Comparison of ENCODE assay signal across 21 cellular contexts in the genomic region with DNA sequence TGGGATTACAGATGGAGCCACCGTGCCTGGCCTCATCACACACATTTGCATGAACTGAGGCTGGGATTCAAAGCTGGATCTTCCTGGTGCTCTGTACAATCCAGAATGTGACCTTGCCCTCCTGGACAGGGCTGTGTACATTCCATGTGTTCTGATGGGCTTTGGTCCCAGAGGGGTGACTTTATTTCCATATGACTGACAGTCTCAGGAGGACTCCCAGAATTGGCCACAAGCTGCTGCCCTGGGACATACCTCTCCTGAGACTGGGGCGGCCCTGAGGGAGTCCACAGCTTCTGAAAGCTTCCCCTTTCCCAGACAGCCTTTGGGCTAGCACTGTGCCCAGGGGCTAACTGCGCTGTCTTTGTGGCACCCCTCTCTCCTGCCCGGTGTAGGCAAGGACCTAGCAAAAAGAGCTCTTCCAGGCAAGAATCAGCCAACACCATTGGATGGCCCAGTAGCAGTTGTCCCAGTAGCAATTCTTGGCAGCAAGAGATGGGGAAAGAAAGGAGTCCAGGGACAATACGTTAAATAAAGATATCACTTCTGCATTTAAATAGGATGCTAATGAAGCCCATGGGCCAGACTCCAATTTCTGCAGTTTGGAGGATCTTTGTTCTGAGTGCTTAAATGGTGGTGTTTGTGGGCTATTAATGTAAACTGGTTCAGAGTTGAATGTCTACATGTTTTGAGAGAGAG. TPM values are rescaled to one million over a fixed set of nuclear protein-coding genes. Genes with fewer than 3 reads are reported as not detected.
DNase-seq lines count a peak whose midpoint lies in the region; ATAC-seq, FAIRE-seq and TF ChIP-seq lines count a peak whose summit lies in the region.
"Had no signal": no experiment of that assay in that cellular context is flagged by ENCODE, and none has a peak within 500 bp of the region (broad histone marks: within the 10 kb centered on the region; RNA-seq: fewer than 3 reads in every experiment).

No MANE protein-coding gene starts in this region.

- no peak overlapping the region for H3K9ac ChIP-seq in H1 (replicated peaks in 1 of 4; ENCODE audit: extremely low read depth in 1 of 4, low read depth in 3 of 4, low read length in 3 of 4)
- H3K9ac ChIP-seq in trophoblast cell (ENCODE audit: low read length): no peak overlapping the region

- H2BK12ac ChIP-seq in H1 (ENCODE audit: low read depth, low read length) (peak overlapping the region; percentile 90; the same call in 1 of the 2 replicates), trophoblast cell (ENCODE audit: low read length) (peak overlapping the region; percentile 27)

- H4K5ac ChIP-seq in H1 (ENCODE audit: insufficient read length, low read depth, low read length): no peak overlapping the region

- TF ChIP-seq RAD21 in H1 (IDR thresholded peaks at IDR 0.05 in 1 of 2, conservative IDR thresholded peaks at IDR 0.05 in 1 of 2; ENCODE audit: low read depth in 2 of 2, low read length in 2 of 2): no peak

- H3K18ac ChIP-seq in H1 (ENCODE audit: extremely low read depth, low read length) (no peak overlapping the region; the same call in 1 of the 2 replicates), trophoblast cell (ENCODE audit: low read length) (no peak overlapping the region)

- no peaks in the 10 kb centered on the region for H3K9me3 ChIP-seq in heart left ventricle
- no peaks in the 10 kb centered on the region for H3K9me3 ChIP-seq in right atrium auricular region
- no peaks in the 10 kb centered on the region for H3K9me3 ChIP-seq in H1 (ENCODE audit: insufficient read depth in 2 of 2, low read depth in 1 of 2, low read length in 1 of 2)
- H3K9me3 ChIP-seq in trophoblast cell (ENCODE audit: insufficient read depth, low read depth, low read length): no peaks in the 10 kb centered on the region
- H3K9me3 ChIP-seq in SJCRH30 (replicated peaks): no peaks in the 10 kb centered on the region; the same call in 1 of the 2 replicates
- H3K9me3 ChIP-seq: Caco-2 had no signal

- DNase-seq in heart left ventricle: no peak
- DNase-seq in right atrium auricular region (ENCODE audit: low spot score): no peak
- DNase-seq in H1 (ENCODE audit: low read depth in 1 of 2, low spot score in 2 of 2): no peak
- no peak for DNase-seq in trophoblast cell
- no peak for DNase-seq in NCI-H510A treated with DMSO at 0.1 percent for 48 hours (lab: John Stamatoyannopoulos, UW)
- no peak for DNase-seq in SJCRH30
- DNase-seq in SK-N-DZ (ENCODE audit: low spot score): no peak
- DNase-seq: Caco-2, KG1, NCI-H1092 treated with DMSO at 0.1 percent for 48 hours, NCI-H1694 treated with DMSO at 0.1 percent for 48 hours, NCI-H446 treated with DMSO at 0.1 percent for 48 hours, NCI-H82, SHP77 treated with DMSO at 0.1 percent for 48 hours had no signal

- no peaks in the 10 kb centered on the region for H3K23me2 ChIP-seq in H1 (ENCODE audit: low read depth, low read length)

- no peaks in the 10 kb centered on the region for H4K20me1 ChIP-seq in H1 (replicated peaks in 1 of 2; ENCODE audit: control insufficient read depth in 1 of 2, insufficient read depth in 2 of 2, low read length in 2 of 2)

- POLR2A ChIA-PET in H1 (lab: Charles Lee; ENCODE audit: partially characterized antibody): interaction anchor here (0.6 to 3.1 kb wide), 7 partner anchors 9 to 170 kb away, joined by 3 to 22 read pairs (median 8); partner anchors contain the start of gene ZNF532

- no peak overlapping the region for H2AK5ac ChIP-seq in H1 (ENCODE audit: low read depth, low read length)
- H2AK5ac ChIP-seq in trophoblast cell (ENCODE audit: low read length): peak overlapping the region; percentile 35

- no peak overlapping the region for H3K56ac ChIP-seq in H1 (replicated peaks; ENCODE audit: insufficient read length, low read depth, low read length)

- TF ChIP-seq CTCF in heart left ventricle (IDR thresholded peaks at IDR 0.05): no peak
- TF ChIP-seq CTCF in right atrium auricular region (IDR thresholded peaks at IDR 0.05): no peak
- TF ChIP-seq CTCF in H1 (IDR thresholded peaks at IDR 0.05; ENCODE audit: control extremely low read depth in 1 of 3, insufficient read depth in 1 of 3, low read depth in 1 of 3, low read length in 3 of 3): no peak

- intact Hi-C loops in heart left ventricle (cut with DNase I): no loop called here

- H2BK120ac ChIP-seq in H1 (replicated peaks; ENCODE audit: low read depth, low read length): peak overlapping the region; percentile 0
- peak overlapping the region; percentile 28 for H2BK120ac ChIP-seq in trophoblast cell (ENCODE audit: insufficient read depth, low read length, poor library complexity)

- no peak overlapping the region for H3K4me2 ChIP-seq in H1 (ENCODE audit: insufficient read depth in 1 of 2, low read depth in 2 of 2, low read length in 2 of 2)
- no peak overlapping the region for H3K4me2 ChIP-seq in trophoblast cell (ENCODE audit: low read length)

- FAIRE-seq in H1 (lab: Jason Lieb, UNC): no peak
- FAIRE-seq: A204.1, G401.6, GM12892, GM19239 had no signal

- WGBS in heart left ventricle, 4 donors: 82 to 85% (median 84%) methylated on average over 5 of the region's 5 CpGs
- WGBS in H1 (ENCODE audit: extremely low coverage in 1 of 2, insufficient coverage in 1 of 2, insufficient read length in 1 of 2, insufficient replicate concordance in 2 of 2, low coverage in 1 of 2, low lambda C conversion rate in 2 of 2, missing lambda C conversion rate in 1 of 2), 2 experiments: 78% methylated on average over 5 of the region's 5 CpGs; no CpG with 5 or more reads in 1 of the 2 experiments
- WGBS in trophoblast cell (ENCODE audit: extremely low coverage, insufficient coverage, insufficient read length): no CpG with 5 or more reads among the region's 5 CpGs

- CTCF ChIA-PET in H1 (lab: Charles Lee; ENCODE audit: partially characterized antibody): interaction anchor here (0.6 to 2.4 kb wide), 3 partner anchors 9 to 17 kb away, joined by 3 to 6 read pairs (median 4); no protein-coding TSS in a partner anchor

- no peaks in the 10 kb centered on the region for H3K36me3 ChIP-seq in heart left ventricle
- no peaks in the 10 kb centered on the region for H3K36me3 ChIP-seq in right atrium auricular region
- no peaks in the 10 kb centered on the region for H3K36me3 ChIP-seq in H1 (ENCODE audit: control insufficient read depth in 2 of 4, insufficient read depth in 4 of 4, low read length in 3 of 4)
- no peaks in the 10 kb centered on the region for H3K36me3 ChIP-seq in trophoblast cell (ENCODE audit: control insufficient read depth in 1 of 2, insufficient read depth in 2 of 2, low read length in 2 of 2)
- H3K36me3 ChIP-seq in SJCRH30: no peaks in the 10 kb centered on the region

- peak; percentile 33 to 68 (median 60) for ATAC-seq in heart left ventricle
- no peak for ATAC-seq in HG03469 (IDR thresholded peaks at IDR 0.05; ENCODE audit: unreplicated experiment)
- ATAC-seq: Panc1 had no signal

- no peak overlapping the region for H3K27ac ChIP-seq in heart left ventricle
- no peak overlapping the region for H3K27ac ChIP-seq in right atrium auricular region
- no peak overlapping the region for H3K27ac ChIP-seq in H1 (ENCODE audit: low read depth, low read length)
- H3K27ac ChIP-seq in trophoblast cell (ENCODE audit: low read depth, low read length): no peak overlapping the region
- no peak overlapping the region for H3K27ac ChIP-seq in SJCRH30
- H3K27ac ChIP-seq: C4-2B had no signal

- H3K4me1 ChIP-seq in heart left ventricle (peaks cover 0 to 5% (median 0%) of the 10 kb centered on the region in 12 donors), right atrium auricular region (peaks cover 0 to 5% of the 10 kb centered on the region in 2 donors), H1 (replicated peaks in 1 of 4; ENCODE audit: control insufficient read depth in 3 of 4, insufficient read depth in 4 of 4, low read length in 3 of 4) (peaks cover 0 to 7% (median 2%) of the 10 kb centered on the region in 4 experiments; a peak in 3 of 7 replicates), trophoblast cell (ENCODE audit: control insufficient read depth in 1 of 2, insufficient read depth in 2 of 2, low read length in 2 of 2) (peaks cover 0 to 3% of the 10 kb centered on the region in 2 experiments), SJCRH30 (no peaks in the 10 kb centered on the region)
- H3K4me1 ChIP-seq: Caco-2 had no signal

- H3K79me1 ChIP-seq in H1 (ENCODE audit: low read depth, low read length) (no peaks in the 10 kb centered on the region), trophoblast cell (ENCODE audit: low read length) (no peaks in the 10 kb centered on the region)

- H4K8ac ChIP-seq in H1 (ENCODE audit: extremely low read depth, insufficient read depth, low read length): no peak overlapping the region
- no peak overlapping the region for H4K8ac ChIP-seq in trophoblast cell (ENCODE audit: low read depth, low read length)

- no peak for TF ChIP-seq POLR2A in heart left ventricle (IDR thresholded peaks at IDR 0.05)
- TF ChIP-seq POLR2A in H1 (IDR thresholded peaks at IDR 0.05; ENCODE audit: control extremely low read depth in 1 of 2, low read depth in 2 of 2, low read length in 2 of 2): no peak

- no peak overlapping the region for H3K4ac ChIP-seq in H1 (replicated peaks; ENCODE audit: insufficient read length, low read depth, low read length)
- no peak overlapping the region for H3K4ac ChIP-seq in trophoblast cell (ENCODE audit: low read depth, low read length)

- H2BK5ac ChIP-seq in H1 (ENCODE audit: low read depth, low read length) (peak overlapping the region; percentile 78; the same call in 1 of the 2 replicates), trophoblast cell (ENCODE audit: low read depth, low read length, poor library complexity) (no peak overlapping the region)

- H2BK15ac ChIP-seq in H1 (ENCODE audit: low read length): peak overlapping the region; percentile 83; the same call in 1 of the 2 replicates

- H3K4me3 ChIP-seq in heart left ventricle: no peak overlapping the region
- no peak overlapping the region for H3K4me3 ChIP-seq in right atrium auricular region
- no peak overlapping the region for H3K4me3 ChIP-seq in H1 (ENCODE audit: extremely low read depth in 1 of 4, insufficient read depth in 2 of 4, low read depth in 3 of 4, low read length in 4 of 4)
- H3K4me3 ChIP-seq in trophoblast cell (ENCODE audit: low read depth, low read length): no peak overlapping the region
- H3K4me3 ChIP-seq in SJCRH30: no peak overlapping the region

- H3K14ac ChIP-seq in H1 (ENCODE audit: insufficient read length) (no peak overlapping the region), trophoblast cell (ENCODE audit: low read length) (no peak overlapping the region)

- no peaks in the 10 kb centered on the region for H3K27me3 ChIP-seq in heart left ventricle
- H3K27me3 ChIP-seq in right atrium auricular region: no peaks in the 10 kb centered on the region
- no peaks in the 10 kb centered on the region; a peak in 1 of 7 replicates for H3K27me3 ChIP-seq in H1 (replicated peaks in 1 of 4; ENCODE audit: control insufficient read depth in 3 of 4, extremely low read depth in 1 of 4, insufficient read depth in 3 of 4, low read length in 3 of 4)
- no peaks in the 10 kb centered on the region for H3K27me3 ChIP-seq in trophoblast cell (ENCODE audit: insufficient read depth, low read length)
- H3K27me3 ChIP-seq in SJCRH30: no peaks in the 10 kb centered on the region

- H3K79me2 ChIP-seq in H1 (ENCODE audit: control insufficient read depth in 1 of 2, insufficient read depth in 2 of 2, low read length in 2 of 2) (no peaks in the 10 kb centered on the region), trophoblast cell (ENCODE audit: control insufficient read depth, insufficient read depth, low read length, poor library complexity) (no peaks in the 10 kb centered on the region)

- no peak overlapping the region for H3K23ac ChIP-seq in H1 (ENCODE audit: insufficient read length)
- no peak overlapping the region for H3K23ac ChIP-seq in trophoblast cell (ENCODE audit: low read length)

- no peak for TF ChIP-seq EP300 in H1 (IDR thresholded peaks at IDR 0.05; ENCODE audit: borderline replicate concordance in 1 of 2, low read depth in 2 of 2, low read length in 2 of 2)

- no peak overlapping the region for H4K12ac ChIP-seq in trophoblast cell (ENCODE audit: low read depth, low read length)

- H2AFZ ChIP-seq in H1 (ENCODE audit: low read length): no peak overlapping the region
- no peak overlapping the region for H2AFZ ChIP-seq in trophoblast cell (ENCODE audit: insufficient read depth, low read length, poor library complexity)

- peak overlapping the region; percentile 64; the same call in 1 of the 2 replicates for H2BK20ac ChIP-seq in H1 (ENCODE audit: low read length)

- H4K91ac ChIP-seq in H1 (replicated peaks; ENCODE audit: insufficient read length, low read length) (peak overlapping the region; percentile 86), trophoblast cell (ENCODE audit: low read depth, low read length) (no peak overlapping the region)

RNA-seq across cellular contexts. Expression of gene ZNF532, which starts 26.4 kb away (rescaled TPM):
- total RNA-seq in heart left ventricle (10 to 100 TPM; 50.7 to 84.4 (median 70.9) TPM), right atrium auricular region (10 to 100 TPM; 53.1 to 59.5 TPM)
- polyA plus RNA-seq in heart left ventricle (10 to 100 TPM; 16.0 to 25.5 TPM), H1 (2011; rRNA removed) (132 and 143 TPM in 2 replicates)
- 240 and 241 TPM in 2 replicates for total RNA-seq in H1 (2021; fragmentation: NEBNext Ultra II Directional; extraction: Animal tissue kit (Norgen Biotek cat#: 25700))
- 148 TPM for polyA plus RNA-seq in H1 (2011; cell fraction: cytosol; rRNA removed)
- polyA plus RNA-seq in H1 (2011; cell fraction: nucleus; rRNA removed): 482 TPM
- 101 to 122 TPM (median 117 TPM) in 4 replicates for polyA plus RNA-seq in H1 (2012, experiment 1 of 2)
- polyA plus RNA-seq in H1 (2012, experiment 2 of 2): 7.5 TPM
- 144 TPM for polyA plus RNA-seq in H1 (2013, experiment 1 of 2)
- 132 TPM for polyA plus RNA-seq in H1 (2013, experiment 2 of 2)
- polyA minus RNA-seq in H1 (2011; rRNA and poly(A)+ RNA removed): 742 and 919 TPM in 2 replicates
- polyA minus RNA-seq in H1 (2011; cell fraction: cytosol; rRNA and poly(A)+ RNA removed): 169 TPM
- polyA minus RNA-seq in H1 (2011; cell fraction: nucleus; rRNA and poly(A)+ RNA removed): 575 TPM
- polyA plus RNA-seq in trophoblast cell (2013): 95.4 and 96.7 TPM in 2 replicates
- total RNA-seq in SJCRH30 (2014; rRNA removed; shearing (Covaris generic)): 26.2 and 27.7 TPM in 2 replicates
- polyA plus RNA-seq in SK-N-DZ (2014; cell fraction: cytosol; rRNA removed): 42.6 and 65.6 TPM in 2 replicates
- polyA plus RNA-seq in SK-N-DZ (2014; cell fraction: nucleus; rRNA removed): 43.0 and 70.1 TPM in 2 replicates
